Comparison of ENCODE assay signal across 26 cellular contexts in the genomic region with DNA sequence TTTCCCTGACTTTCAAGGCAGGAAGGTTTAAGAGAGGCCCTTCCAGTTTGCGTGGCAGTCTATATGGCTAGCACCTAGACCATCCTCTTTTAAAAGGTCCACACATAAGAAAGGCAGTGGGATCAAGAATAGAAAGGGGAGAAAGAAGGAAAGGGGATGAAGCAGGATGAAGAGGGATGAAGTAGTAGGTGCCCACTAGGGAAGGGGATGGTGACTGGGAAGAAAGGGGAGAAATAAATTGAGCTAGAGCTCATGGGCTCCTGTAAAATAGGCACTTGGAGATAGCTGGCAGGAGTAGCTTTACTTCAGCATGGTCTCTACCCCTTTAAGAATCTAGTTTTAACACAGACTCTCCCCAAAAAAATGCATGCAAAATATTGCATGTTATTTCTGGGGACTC. TPM values are rescaled to one million over a fixed set of nuclear protein-coding genes. Genes with fewer than 3 reads are reported as not detected.
"Had no signal": no experiment of that assay in that cellular context is flagged by ENCODE, and none has a peak within 500 bp of the region (broad histone marks: within the 10 kb centered on the region; RNA-seq: fewer than 3 reads in every experiment).

No MANE protein-coding gene starts in this region.

- H3K9me3 ChIP-seq: SJCRH30 had no signal

- H3K27me3 Mint-ChIP-seq: activated CD4-positive, alpha-beta T cell treated with anti-CD3 and anti-CD28 coated beads, Interleukin-2, amount 10 ng/mL, durations not matched to agents 24 days and 14 days; activated naive CD8-positive, alpha-beta T cell treated with anti-CD3 and anti-CD28 coated beads for 36 hours; activated T-helper 17 cell treated with anti-CD3 and anti-CD28 coated beads, Interleukin-2, amount 50 U/mL, for 72 hours had no signal

- H3K4me3 ChIP-seq: cardiac muscle cell, SJCRH30, SK-N-MC had no signal

- H3K4me1 ChIP-seq: SJCRH30 had no signal

- DNase-seq: activated CD4-positive, alpha-beta T cell treated with anti-CD3 and anti-CD28 coated beads, Interleukin-2, amount 10 ng/mL, durations not matched to agents 24 days and 14 days; activated CD4-positive, alpha-beta T cell treated with anti-CD3 and anti-CD28 coated beads, Interleukin-2, amount 50 U/mL, for 4 hours; activated CD8-positive, alpha-beta T cell treated with anti-CD3 and anti-CD28 coated beads for 36 hours; activated effector memory CD4-positive, alpha-beta T cell treated with anti-CD3 and anti-CD28 coated beads, Interleukin-2, amount 50 U/mL, for 16 hours; activated naive CD4-positive, alpha-beta T cell; activated naive CD4-positive, alpha-beta T cell treated with anti-CD3 and anti-CD28 coated beads, Interleukin-2, amount 50 U/mL, for 16 hours; activated naive CD8-positive, alpha-beta T cell treated with anti-CD3 and anti-CD28 coated beads for 36 hours; activated T-cell treated with anti-CD3 and anti-CD28 coated beads, Interleukin-2, amount 50 U/mL, for 1 hour; activated T-cell treated with anti-CD3 and anti-CD28 coated beads, Interleukin-2, amount 50 U/mL, for 72 hours; amniotic stem cell; aorta; NCI-H1092 treated with DMSO at 0.1 percent for 48 hours; NCI-H1417 treated with DMSO at 0.1 percent for 48 hours; NCI-H187 treated with DMSO at 0.1 percent for 48 hours; NCI-H2171 treated with DMSO at 0.1 percent for 48 hours; NCI-H2227 treated with DMSO at 0.1 percent for 48 hours; NCI-H446 treated with DMSO at 0.1 percent for 48 hours; NCI-H524; NCI-H82; SHP77; SJCRH30; T1000 had no signal

- ATAC-seq: activated CD8-positive, alpha-beta T cell treated with anti-CD3 and anti-CD28 coated beads for 36 hours; activated T-cell treated with anti-CD3 and anti-CD28 coated beads, Interleukin-2, amount 50 U/mL, for 72 hours; activated T-helper 17 cell treated with anti-CD3 and anti-CD28 coated beads, Interleukin-2, amount 50 U/mL, for 72 hours; Panc1 had no signal

- H3K27ac Mint-ChIP-seq: activated CD4-positive, alpha-beta T cell treated with anti-CD3 and anti-CD28 coated beads, Interleukin-2, amount 10 ng/mL, durations not matched to agents 24 days and 14 days; activated CD8-positive, alpha-beta T cell treated with anti-CD3 and anti-CD28 coated beads for 36 hours; activated naive CD8-positive, alpha-beta T cell treated with anti-CD3 and anti-CD28 coated beads for 36 hours; activated T-cell treated with anti-CD3 and anti-CD28 coated beads, Interleukin-2, amount 50 U/mL, for 72 hours; activated T-helper 17 cell treated with anti-CD3 and anti-CD28 coated beads, Interleukin-2, amount 50 U/mL, for 72 hours had no signal

- H3K9me3 Mint-ChIP-seq: activated CD4-positive, alpha-beta T cell treated with anti-CD3 and anti-CD28 coated beads, Interleukin-2, amount 10 ng/mL, durations not matched to agents 24 days and 14 days; activated CD8-positive, alpha-beta T cell treated with anti-CD3 and anti-CD28 coated beads for 36 hours; activated naive CD8-positive, alpha-beta T cell treated with anti-CD3 and anti-CD28 coated beads for 36 hours; activated T-cell treated with anti-CD3 and anti-CD28 coated beads, Interleukin-2, amount 50 U/mL, for 72 hours; activated T-helper 17 cell treated with anti-CD3 and anti-CD28 coated beads, Interleukin-2, amount 50 U/mL, for 72 hours had no signal

- H3K36me3 ChIP-seq: cardiac muscle cell, SJCRH30 had no signal

- H3K27me3 ChIP-seq: cardiac muscle cell, SJCRH30 had no signal

- H3K27ac ChIP-seq: cardiac muscle cell, SJCRH30, SK-N-MC had no signal

- H3K36me3 Mint-ChIP-seq: activated naive CD8-positive, alpha-beta T cell treated with anti-CD3 and anti-CD28 coated beads for 36 hours had no signal

- H3K4me1 Mint-ChIP-seq: activated CD4-positive, alpha-beta T cell treated with anti-CD3 and anti-CD28 coated beads, Interleukin-2, amount 10 ng/mL, durations not matched to agents 24 days and 14 days; activated naive CD8-positive, alpha-beta T cell treated with anti-CD3 and anti-CD28 coated beads for 36 hours; activated T-helper 17 cell treated with anti-CD3 and anti-CD28 coated beads, Interleukin-2, amount 50 U/mL, for 72 hours had no signal

- H3K4me3 Mint-ChIP-seq: activated CD4-positive, alpha-beta T cell treated with anti-CD3 and anti-CD28 coated beads, Interleukin-2, amount 10 ng/mL, durations not matched to agents 24 days and 14 days; activated CD8-positive, alpha-beta T cell treated with anti-CD3 and anti-CD28 coated beads for 36 hours; activated naive CD8-positive, alpha-beta T cell treated with anti-CD3 and anti-CD28 coated beads for 36 hours; activated T-cell treated with anti-CD3 and anti-CD28 coated beads, Interleukin-2, amount 50 U/mL, for 72 hours; activated T-helper 17 cell treated with anti-CD3 and anti-CD28 coated beads, Interleukin-2, amount 50 U/mL, for 72 hours had no signal

RNA-seq across cellular contexts. Expression of gene CADM1, which starts 41.5 kb away (rescaled TPM):
- total RNA-seq: activated naive CD8-positive, alpha-beta T cell treated with anti-CD3 and anti-CD28 coated beads for 36 hours had no signal
